1 cellular context compared by ENCODE assay signal in genomic region chr11:11916981-11917399, GRCh38.
TF ChIP-seq lines count a peak whose summit lies in the region.

No MANE protein-coding gene starts in this region.

TF ChIP-seq in K562, 482 proteins besides CTCF, POLR2A, EP300 and RAD21 (continued from another document):
- no peak for TF ChIP-seq ATF7 (IDR thresholded peaks at IDR 0.05)
- TF ChIP-seq XRCC5 (IDR thresholded peaks at IDR 0.05; ENCODE audit: low read depth, low read length), result no peak
- TF ChIP-seq DNMT1 (IDR thresholded peaks at IDR 0.05), result no peak
- no peak for TF ChIP-seq MCM5 (IDR thresholded peaks at IDR 0.05; ENCODE audit: low read depth)
- no peak for TF ChIP-seq ESRRB (CRISPR knock-in tag; IDR thresholded peaks at IDR 0.05; ENCODE audit: borderline replicate concordance)
- TF ChIP-seq, protein P1, sequence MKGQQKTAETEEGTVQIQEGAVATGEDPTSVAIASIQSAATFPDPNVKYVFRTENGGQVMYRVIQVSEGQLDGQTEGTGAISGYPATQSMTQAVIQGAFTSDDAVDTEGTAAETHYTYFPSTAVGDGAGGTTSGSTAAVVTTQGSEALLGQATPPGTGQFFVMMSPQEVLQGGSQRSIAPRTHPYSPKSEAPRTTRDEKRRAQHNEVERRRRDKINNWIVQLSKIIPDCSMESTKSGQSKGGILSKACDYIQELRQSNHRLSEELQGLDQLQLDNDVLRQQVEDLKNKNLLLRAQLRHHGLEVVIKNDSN (CRISPR knock-in tag; IDR thresholded peaks at IDR 0.05), result no peak
- TF ChIP-seq MCM3 (IDR thresholded peaks at IDR 0.05), result no peak
- no peak for TF ChIP-seq UBTF (IDR thresholded peaks at IDR 0.05; ENCODE audit: borderline replicate concordance in 1 of 2, low read depth in 2 of 2, low read length in 2 of 2)
- no peak for TF ChIP-seq RFX7 (CRISPR knock-in tag; IDR thresholded peaks at IDR 0.05)
- no peak for TF ChIP-seq ARID1B (IDR thresholded peaks at IDR 0.05)
- no peak for TF ChIP-seq THAP7 (CRISPR knock-in tag; IDR thresholded peaks at IDR 0.05)
- no peak for TF ChIP-seq STAT5B (CRISPR knock-in tag; IDR thresholded peaks at IDR 0.05)
- no peak for TF ChIP-seq CBFB (CRISPR knock-in tag; IDR thresholded peaks at IDR 0.05)
- TF ChIP-seq ZNF282 (CRISPR knock-in tag; IDR thresholded peaks at IDR 0.05), result no peak
